Comparison of ENCODE assay signal across 15 cellular contexts in genomic region chr18:79348066-79348465, GRCh38. TPM values are rescaled to one million over a fixed set of nuclear protein-coding genes. Genes with fewer than 3 reads are reported as not detected.
A peak's percentile ranks its signal among the peaks of the same experiment; 100 is the strongest.
DNase-seq lines count a peak whose midpoint lies in the region; ATAC-seq and TF ChIP-seq lines count a peak whose summit lies in the region.
"Had no signal": no experiment of that assay in that cellular context is flagged by ENCODE, and none has a peak within 500 bp of the region (broad histone marks: within the 10 kb centered on the region; RNA-seq: fewer than 3 reads in every experiment).

No MANE protein-coding gene starts in this region.

- ATAC-seq in activated naive CD8-positive, alpha-beta T cell treated with anti-CD3 and anti-CD28 coated beads, Interleukin-2, amount 50 U/mL, for 24 hours: no peak
- ATAC-seq: HepG2 had no signal

- H3K79me2 ChIP-seq in osteoblast (ENCODE audit: insufficient read depth, low read length): no peaks in the 10 kb centered on the region

- H3K36me3 Mint-ChIP-seq in endodermal cell (ENCODE audit: low read depth): peaks cover 57% of the 10 kb centered on the region
- peaks cover 24% of the 10 kb centered on the region for H3K36me3 Mint-ChIP-seq in activated naive CD8-positive, alpha-beta T cell treated with anti-CD3 and anti-CD28 coated beads, Interleukin-2, amount 50 U/mL, for 24 hours (ENCODE audit: low read depth)

- H3K9me3 Mint-ChIP-seq in endodermal cell: no peaks in the 10 kb centered on the region
- no peaks in the 10 kb centered on the region for H3K9me3 Mint-ChIP-seq in activated naive CD8-positive, alpha-beta T cell treated with anti-CD3 and anti-CD28 coated beads, Interleukin-2, amount 50 U/mL, for 24 hours
- H3K9me3 Mint-ChIP-seq: CD4-positive, CD25-positive, alpha-beta regulatory T cell; H9 had no signal

- POLR2A ChIA-PET in AG04450 (lab: Yijun Ruan, JAX): no interaction called here
- POLR2A ChIA-PET in RWPE1 (lab: Yijun Ruan, JAX; ENCODE audit: low non-redundant PET): no interaction called here

- H3K27me3 Mint-ChIP-seq in endodermal cell (ENCODE audit: insufficient read depth): no peaks in the 10 kb centered on the region
- H3K27me3 Mint-ChIP-seq in activated naive CD8-positive, alpha-beta T cell treated with anti-CD3 and anti-CD28 coated beads, Interleukin-2, amount 50 U/mL, for 24 hours: no peaks in the 10 kb centered on the region
- H3K27me3 Mint-ChIP-seq: CD4-positive, CD25-positive, alpha-beta regulatory T cell had no signal

- TF ChIP-seq CTCF in AG04450 (IDR thresholded peaks at IDR 0.05; ENCODE audit: low read depth, low read length): no peak
- TF ChIP-seq CTCF in RWPE1 (conservative IDR thresholded peaks at IDR 0.05; ENCODE audit: low read depth): no peak
- no peak for TF ChIP-seq CTCF in endodermal cell (conservative IDR thresholded peaks at IDR 0.05)
- no peak for TF ChIP-seq CTCF in osteoblast (IDR thresholded peaks at IDR 0.05; ENCODE audit: extremely low read depth, low read depth, low read length)

- H3K4me3 Mint-ChIP-seq in endodermal cell: no peak overlapping the region
- H3K4me3 Mint-ChIP-seq in activated naive CD8-positive, alpha-beta T cell treated with anti-CD3 and anti-CD28 coated beads, Interleukin-2, amount 50 U/mL, for 24 hours: no peak overlapping the region
- H3K4me3 Mint-ChIP-seq: CD4-positive, CD25-positive, alpha-beta regulatory T cell; H9 had no signal

- 93 to 96% methylated on average over 3 to 4 of the region's 5 CpGs for WGBS in endodermal cell (ENCODE audit: insufficient coverage in 1 of 2, insufficient read length in 1 of 2), 2 experiments

- H2AFZ ChIP-seq in osteoblast (ENCODE audit: low read length): no peak overlapping the region

- no peaks in the 10 kb centered on the region for H4K20me1 ChIP-seq in osteoblast (ENCODE audit: insufficient read depth, low read length)

- no peak overlapping the region for H3K4me2 ChIP-seq in osteoblast (ENCODE audit: insufficient read depth, low read length)
- H3K4me2 ChIP-seq: BLaER1 treated with 17β-estradiol and CSF1 and Interleukin-3, amounts not matched to agents 10 nM and 100 nM had no signal

- H3K4me1 ChIP-seq in endodermal cell (ENCODE audit: control insufficient read depth, insufficient read depth, low read length) (no peaks in the 10 kb centered on the region), osteoblast (ENCODE audit: insufficient read depth, low read length) (no peaks in the 10 kb centered on the region)
- H3K4me1 ChIP-seq: BLaER1 treated with 17β-estradiol and CSF1 and Interleukin-3, amounts not matched to agents 10 nM and 100 nM had no signal

- no peaks in the 10 kb centered on the region; the same call in 1 of the 2 replicates for H3K9me3 ChIP-seq in AG04450 (ENCODE audit: control insufficient read depth, insufficient read depth, low read length)
- H3K9me3 ChIP-seq in endodermal cell (ENCODE audit: control insufficient read depth, low read length): no peaks in the 10 kb centered on the region
- no peaks in the 10 kb centered on the region for H3K9me3 ChIP-seq in osteoblast (ENCODE audit: low read depth, low read length)
- H3K9me3 ChIP-seq: BLaER1 treated with 17β-estradiol and CSF1 and Interleukin-3, amounts not matched to agents 10 nM and 100 nM had no signal

- peaks cover 5% of the 10 kb centered on the region for H3K4me1 Mint-ChIP-seq in endodermal cell
- H3K4me1 Mint-ChIP-seq in activated naive CD8-positive, alpha-beta T cell treated with anti-CD3 and anti-CD28 coated beads, Interleukin-2, amount 50 U/mL, for 24 hours: no peaks in the 10 kb centered on the region
- H3K4me1 Mint-ChIP-seq: CD4-positive, CD25-positive, alpha-beta regulatory T cell had no signal

- DNase-seq in AG04450 (ENCODE audit: low read depth, low spot score): no peak
- DNase-seq in RWPE1 (ENCODE audit: low spot score): no peak
- no peak for DNase-seq in endodermal cell
- DNase-seq in osteoblast (ENCODE audit: insufficient read length, low spot score, missing footprints): peak; percentile 96
- DNase-seq in activated naive CD8-positive, alpha-beta T cell treated with anti-CD3 and anti-CD28 coated beads, Interleukin-2, amount 50 U/mL, for 24 hours: no peak
- no peak for DNase-seq in foreskin melanocyte
- DNase-seq in effector CD8-positive, alpha-beta T cell (lab: John Stamatoyannopoulos, UW): no peak
- DNase-seq: Calu3; CD4-positive, CD25-positive, alpha-beta regulatory T cell; DMS 273 treated with DMSO at 0.1 percent for 48 hours; GOT3; H9 had no signal

- H3K4me3 ChIP-seq in AG04450 (ENCODE audit: low read depth, low read length) (no peak overlapping the region), endodermal cell (ENCODE audit: low read length) (no peak overlapping the region), osteoblast (ENCODE audit: insufficient read depth, low read length) (no peak overlapping the region)
- H3K4me3 ChIP-seq: BLaER1 treated with 17β-estradiol and CSF1 and Interleukin-3, amounts not matched to agents 10 nM and 100 nM had no signal

- H3K27me3 ChIP-seq in AG04450 (ENCODE audit: control insufficient read depth, insufficient read depth, low read length) (no peaks in the 10 kb centered on the region), endodermal cell (ENCODE audit: control insufficient read depth, insufficient read depth, low read length, poor library complexity, severe bottlenecking) (no peaks in the 10 kb centered on the region), osteoblast (ENCODE audit: insufficient read depth, low read length) (no peaks in the 10 kb centered on the region)
- H3K27me3 ChIP-seq: BLaER1 treated with 17β-estradiol and CSF1 and Interleukin-3, amounts not matched to agents 10 nM and 100 nM had no signal

- H3K36me3 ChIP-seq in endodermal cell (ENCODE audit: control insufficient read depth, insufficient read depth, low read length) (peaks cover 16% of the 10 kb centered on the region), osteoblast (ENCODE audit: insufficient read depth, low read length) (peaks cover 24% of the 10 kb centered on the region)

- H3K27ac ChIP-seq in AG04450 (ENCODE audit: low read depth, low read length): peak overlapping the region; percentile 2
- peak overlapping the region; percentile 19 for H3K27ac ChIP-seq in RWPE1
- no peak overlapping the region for H3K27ac ChIP-seq in endodermal cell (ENCODE audit: low read depth, low read length)
- no peak overlapping the region for H3K27ac ChIP-seq in osteoblast (ENCODE audit: low read depth, low read length)
- H3K27ac ChIP-seq: 22Rv1; BLaER1 treated with 17β-estradiol and CSF1 and Interleukin-3, amounts not matched to agents 10 nM and 100 nM had no signal

- CTCF ChIA-PET in AG04450 (lab: Charles Lee) (no interaction called here), RWPE1 (lab: Yijun Ruan, JAX) (no interaction called here)

- peak overlapping the region; percentile 17 for H3K27ac Mint-ChIP-seq in endodermal cell
- H3K27ac Mint-ChIP-seq in activated naive CD8-positive, alpha-beta T cell treated with anti-CD3 and anti-CD28 coated beads, Interleukin-2, amount 50 U/mL, for 24 hours: no peak overlapping the region
- H3K27ac Mint-ChIP-seq: H9 had no signal

- no peak overlapping the region for H3K9ac ChIP-seq in endodermal cell (ENCODE audit: extremely low read depth, low read length, poor library complexity, severe bottlenecking)
- H3K9ac ChIP-seq: BLaER1 treated with 17β-estradiol and CSF1 and Interleukin-3, amounts not matched to agents 10 nM and 100 nM had no signal

RNA-seq across cellular contexts. Expression of gene NFATC1, which starts 47.7 kb away (rescaled TPM):
- polyA plus RNA-seq in AG04450 (2011; rRNA removed): 0.73 and 1.1 TPM in 2 replicates
- polyA minus RNA-seq in AG04450 (2011; rRNA and poly(A)+ RNA removed): 1.2 and 1.5 TPM in 2 replicates
- total RNA-seq in endodermal cell (10 to 100 TPM; 23.4 to 32.5 TPM), osteoblast (5.3 and 6.2 TPM in 2 replicates)
- 10.9 TPM for polyA plus RNA-seq in endodermal cell (2013, experiment 1 of 2)
- polyA plus RNA-seq in endodermal cell (2013, experiment 2 of 2): 11.1 TPM
- total RNA-seq: HepG2 had no signal
- polyA plus RNA-seq: HepG2 had no signal

Comparison
In these comparisons a context has a peak if more than half of its experiments do, and no peak if none do; other contexts are left out.
1. H3K27ac ChIP-seq: peak in AG04450 (single experiment) and RWPE1 (single experiment); none in endodermal cell (single experiment) and osteoblast (single experiment).